ENCODE assay signal across 8 cellular contexts in genomic region chr14:88791629-88792571, GRCh38. TPM values are rescaled to one million over a fixed set of nuclear protein-coding genes. Genes with fewer than 3 reads are reported as not detected.
DNase-seq lines count a peak whose midpoint lies in the region; TF ChIP-seq lines count a peak whose summit lies in the region.

No MANE protein-coding gene starts in this region.

- peak overlapping the region; percentile 72 for H3K4me3 ChIP-seq in ovary

- H3K4me1 ChIP-seq in ovary (ENCODE audit: insufficient read depth): peaks cover 3% of the 10 kb centered on the region

- no peak for TF ChIP-seq EP300 in ovary (IDR thresholded peaks at IDR 0.05)

- no peaks in the 10 kb centered on the region for H3K27me3 ChIP-seq in ovary

- no peak for TF ChIP-seq POLR2A in ovary (IDR thresholded peaks at IDR 0.05)

- no peak for TF ChIP-seq CTCF in ovary (IDR thresholded peaks at IDR 0.05)

- WGBS in ovary, 3 donors: 1 to 2% (median 2%) methylated on average over 55 to 71 of the region's 71 CpGs

- peak overlapping the region; percentile 88 to 93 for H3K27ac ChIP-seq in ovary

- DNase-seq in activated gamma-delta T cell (lab: John Stamatoyannopoulos, UW): peak; percentile 27
- DNase-seq in activated gamma-delta T cell treated with Interleukin-2 at 50 U/mL for 16 hours: no peak
- DNase-seq in NCI-H1092 treated with DMSO at 0.1 percent for 48 hours (lab: John Stamatoyannopoulos, UW): peak; percentile 71
- peak; percentile 1 for DNase-seq in activated T-helper 1 cell treated with Interleukin-2 at 50 U/mL for 16 hours (ENCODE audit: low read depth)
- peak; percentile 12 for DNase-seq in glomerular visceral epithelial cell (ENCODE audit: extremely low spot score)
- DNase-seq in ovary: peak; percentile 39 to 64 (median 55)
- DNase-seq in kidney glomerular epithelial cell (lab: John Stamatoyannopoulos, UW): no peak
- no peak for DNase-seq in GM19240 (ENCODE audit: insufficient read length, low spot score)

- intact Hi-C loops in ovary (cut with DNase I): loop anchor here in 1 of 4 donors (2.0 kb wide), 1 partner anchor 235 kb away; no protein-coding TSS in a partner anchor

- no peaks in the 10 kb centered on the region for H3K36me3 ChIP-seq in ovary

- no peaks in the 10 kb centered on the region for H3K9me3 ChIP-seq in ovary

RNA-seq across cellular contexts. Expression of gene EML5, which starts 0.9 kb away (rescaled TPM):
- 10 to 100 TPM in 6 of 7 donors, 1 to 10 TPM in 1; 8.5 to 86.5 (median 37.0) TPM for total RNA-seq in ovary
- 10 to 100 TPM in 1 of 2 donors, 1 to 10 TPM in 1; 5.7 to 15.8 TPM for polyA plus RNA-seq in ovary

RNA-seq across cellular contexts. Expression of gene TTC8, which starts 32.6 kb away (rescaled TPM):
- 10 to 100 TPM; 40.3 to 98.1 (median 73.2) TPM for total RNA-seq in ovary
- 10 to 100 TPM; 50.7 to 66.4 TPM for polyA plus RNA-seq in ovary

Comparison
In these comparisons a context has a peak if more than half of its experiments do, and no peak if none do; other contexts are left out.
1. DNase-seq: peak in activated gamma-delta T cell (single experiment), NCI-H1092 treated with DMSO at 0.1 percent for 48 hours (single experiment), activated T-helper 1 cell treated with Interleukin-2 at 50 U/mL for 16 hours (single experiment), glomerular visceral epithelial cell (single experiment) and ovary (5 of 5); none in activated gamma-delta T cell treated with Interleukin-2 at 50 U/mL for 16 hours (single experiment), kidney glomerular epithelial cell (single experiment) and GM19240 (single experiment).